In the genomic region with DNA sequence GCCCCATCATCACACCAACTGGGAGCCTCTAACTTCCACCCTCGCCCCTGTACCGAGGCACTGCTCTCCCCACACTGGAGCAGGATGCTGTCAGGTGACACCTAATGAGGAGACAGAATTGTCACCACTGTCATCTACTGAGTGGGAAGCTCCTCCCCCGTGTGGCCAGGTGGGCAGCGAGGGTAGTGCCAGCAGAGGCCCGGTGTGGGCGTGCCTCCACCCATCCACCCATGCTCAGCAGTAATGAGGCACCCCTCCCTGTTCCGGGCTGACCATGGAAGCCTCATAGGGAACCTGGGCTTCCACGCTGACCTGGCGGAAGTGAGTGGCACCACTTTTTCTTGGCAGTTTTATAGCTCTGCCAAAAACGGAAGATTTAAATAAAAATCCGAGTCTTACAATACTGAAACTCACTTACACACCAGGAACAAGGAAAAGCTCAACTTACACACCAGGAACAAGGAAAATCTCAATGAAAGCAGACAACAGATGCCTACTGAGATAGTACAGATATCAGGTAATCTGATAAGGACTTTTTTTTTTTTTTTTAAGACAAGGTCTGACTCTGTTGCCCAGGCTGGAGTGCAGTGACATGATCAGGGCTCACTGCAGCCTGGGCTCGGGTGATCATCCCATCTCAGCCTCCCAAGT, we compare ENCODE assay signal across 14 cellular contexts.
"Had no signal": no experiment of that assay in that cellular context is flagged by ENCODE, and none has a peak within 500 bp of the region (broad histone marks: within the 10 kb centered on the region; RNA-seq: fewer than 3 reads in every experiment).

No MANE protein-coding gene starts in this region.

- H3K27ac Mint-ChIP-seq: activated T-helper 1 cell treated with anti-CD3 and anti-CD28 coated beads, Interleukin-12 subunit alpha, Interleukin-12 subunit beta, Interleukin-2, Interleukin-4 antibody, amounts not matched to agents 30 ng/mL and 10 ng/mL and 1 ng/mL, durations not matched to agents 14 hours and 24 hours and 36 hours; dendritic cell treated with granulocyte-macrophage colony-stimulating factor and Interleukin-4, amounts not matched to agents 40 ng/mL and 50 ng/mL, for 4 days; nephron progenitor cell had no signal

- H3K9me3 ChIP-seq: spleen, stomach, testis had no signal

- H3K9me3 Mint-ChIP-seq: activated T-helper 1 cell treated with anti-CD3 and anti-CD28 coated beads, Interleukin-12 subunit alpha, Interleukin-12 subunit beta, Interleukin-2, Interleukin-4 antibody, amounts not matched to agents 30 ng/mL and 10 ng/mL and 1 ng/mL, durations not matched to agents 14 hours and 24 hours and 36 hours; dendritic cell treated with granulocyte-macrophage colony-stimulating factor and Interleukin-4, amounts not matched to agents 40 ng/mL and 50 ng/mL, for 4 days had no signal

- H3K27me3 ChIP-seq: stomach, testis had no signal

- H3K4me1 ChIP-seq: spleen, testis had no signal

- H3K4me3 Mint-ChIP-seq: activated T-helper 1 cell treated with anti-CD3 and anti-CD28 coated beads, Interleukin-12 subunit alpha, Interleukin-12 subunit beta, Interleukin-2, Interleukin-4 antibody, amounts not matched to agents 30 ng/mL and 10 ng/mL and 1 ng/mL, durations not matched to agents 14 hours and 24 hours and 36 hours; dendritic cell treated with granulocyte-macrophage colony-stimulating factor and Interleukin-4, amounts not matched to agents 40 ng/mL and 50 ng/mL, for 4 days; nephron progenitor cell had no signal

- H3K27ac ChIP-seq: spleen, stomach, testis had no signal

- ATAC-seq: sciatic nerve had no signal

- DNase-seq: activated CD4-positive, CD25-positive, alpha-beta regulatory T cell treated with anti-CD3 and anti-CD28 coated beads, Interleukin-2, amount 50 U/mL, for 72 hours; anterior cingulate cortex; cerebellar nuclear complex; effector memory CD4-positive, alpha-beta T cell; foreskin fibroblast; hypothalamus; nephron progenitor cell; spleen; stomach; T1000; testis had no signal

- H3K4me3 ChIP-seq: spleen, stomach, testis had no signal

- H3K36me3 ChIP-seq: spleen, stomach had no signal
